Comparison of ENCODE assay signal across 12 cellular contexts in genomic region chr19:2542341-2543069, GRCh38.
DNase-seq lines count a peak whose midpoint lies in the region; ATAC-seq and TF ChIP-seq lines count a peak whose summit lies in the region.
"Had no signal": no experiment of that assay in that cellular context is flagged by ENCODE, and none has a peak within 500 bp of the region (broad histone marks: within the 10 kb centered on the region; RNA-seq: fewer than 3 reads in every experiment).

No MANE protein-coding gene starts in this region.

- peak overlapping the region; percentile 98 for H3K27ac ChIP-seq in caudate nucleus (ENCODE audit: low read depth, low read length)
- H3K27ac ChIP-seq in uterus, result peak overlapping the region; percentile 80 to 91

- H3K27me3 Mint-ChIP-seq in activated naive CD4-positive, alpha-beta T cell treated with anti-CD3 and anti-CD28 coated beads, Interleukin-2, amount 10 ng/mL, durations not matched to agents 7 days and 5 days, result peaks cover 3% of the 10 kb centered on the region
- no peaks in the 10 kb centered on the region for H3K27me3 Mint-ChIP-seq in mesothelial cell of epicardium (ENCODE audit: low read depth)

- no peaks in the 10 kb centered on the region for H3K36me3 ChIP-seq in uterus
- H3K36me3 ChIP-seq: BE2C had no signal

- no peaks in the 10 kb centered on the region for H3K36me3 Mint-ChIP-seq in activated naive CD4-positive, alpha-beta T cell treated with anti-CD3 and anti-CD28 coated beads, Interleukin-2, amount 10 ng/mL, durations not matched to agents 7 days and 5 days
- no peaks in the 10 kb centered on the region for H3K36me3 Mint-ChIP-seq in mesothelial cell of epicardium

- DNase-seq in activated naive CD4-positive, alpha-beta T cell treated with anti-CD3 and anti-CD28 coated beads, Interleukin-2, amount 10 ng/mL, durations not matched to agents 7 days and 5 days, result no peak
- DNase-seq in activated naive CD4-positive, alpha-beta T cell treated with Interleukin-2 at 50 U/mL for 16 hours, result no peak
- DNase-seq in caudate nucleus (lab: John Stamatoyannopoulos, UW) (no peak), mesothelial cell of epicardium (ENCODE audit: low spot score in 2 of 2, unreplicated experiment in 2 of 2) (no peak), uterus (no peak)
- DNase-seq in stimulated activated naive CD4-positive, alpha-beta T cell (lab: John Stamatoyannopoulos, UW), result no peak
- no peak for DNase-seq in stimulated activated CD4-positive, alpha-beta T cell treated with anti-CD3 and anti-CD28 coated beads, Interleukin-4, amount 100 ng/mL, for 1 hour
- DNase-seq: activated gamma-delta T cell, BE2C, HCEC 1CT, NCI-H510A treated with DMSO at 0.1 percent for 48 hours had no signal

- CTCF ChIA-PET in activated naive CD4-positive, alpha-beta T cell treated with anti-CD3 and anti-CD28 coated beads, Interleukin-2, amount 10 ng/mL, durations not matched to agents 7 days and 5 days (lab: Charles Lee), result interaction anchor here (1.0 to 1.9 kb wide), 2 partner anchors 8 to 64 kb away, joined by 3 to 5 read pairs; no protein-coding TSS in a partner anchor

- TF ChIP-seq CTCF in mesothelial cell of epicardium (IDR thresholded peaks at IDR 0.05; ENCODE audit: unreplicated experiment), result no peak
- no peak for TF ChIP-seq CTCF in uterus (IDR thresholded peaks at IDR 0.05)

- peak overlapping the region; percentile 49 for H3K4me3 Mint-ChIP-seq in activated naive CD4-positive, alpha-beta T cell treated with anti-CD3 and anti-CD28 coated beads, Interleukin-2, amount 10 ng/mL, durations not matched to agents 7 days and 5 days
- H3K4me3 Mint-ChIP-seq in mesothelial cell of epicardium, result no peak overlapping the region

- H3K27me3 ChIP-seq in uterus, result no peaks in the 10 kb centered on the region
- H3K27me3 ChIP-seq: BE2C had no signal

- H3K4me1 ChIP-seq in uterus, result peaks cover 0 to 19% of the 10 kb centered on the region in 2 donors

- no peak for ATAC-seq in GM21367 (IDR thresholded peaks at IDR 0.05; ENCODE audit: unreplicated experiment)

- H3K27ac Mint-ChIP-seq in activated naive CD4-positive, alpha-beta T cell treated with anti-CD3 and anti-CD28 coated beads, Interleukin-2, amount 10 ng/mL, durations not matched to agents 7 days and 5 days, result peak overlapping the region; percentile 87
- H3K27ac Mint-ChIP-seq in mesothelial cell of epicardium, result peak overlapping the region; percentile 99

- no peaks in the 10 kb centered on the region for H3K9me3 ChIP-seq in uterus
- H3K9me3 ChIP-seq: BE2C had no signal

- H3K9me3 Mint-ChIP-seq in activated naive CD4-positive, alpha-beta T cell treated with anti-CD3 and anti-CD28 coated beads, Interleukin-2, amount 10 ng/mL, durations not matched to agents 7 days and 5 days, result no peaks in the 10 kb centered on the region
- H3K9me3 Mint-ChIP-seq in mesothelial cell of epicardium, result no peaks in the 10 kb centered on the region

- H3K4me1 Mint-ChIP-seq in activated naive CD4-positive, alpha-beta T cell treated with anti-CD3 and anti-CD28 coated beads, Interleukin-2, amount 10 ng/mL, durations not matched to agents 7 days and 5 days, result peaks cover 56% of the 10 kb centered on the region
- H3K4me1 Mint-ChIP-seq in mesothelial cell of epicardium, result peaks cover 51% of the 10 kb centered on the region

- intact Hi-C loops in uterus (cut with DNase I; ENCODE audit: low total_unique reads), result loop anchor here (5.0 kb wide), 1 partner anchor 65 kb away; the partner anchor contains the start of gene GADD45B

- H3K4me3 ChIP-seq in uterus, result no peak overlapping the region

- no peak for TF ChIP-seq POLR2A in uterus (IDR thresholded peaks at IDR 0.05)
